In the genomic region with DNA sequence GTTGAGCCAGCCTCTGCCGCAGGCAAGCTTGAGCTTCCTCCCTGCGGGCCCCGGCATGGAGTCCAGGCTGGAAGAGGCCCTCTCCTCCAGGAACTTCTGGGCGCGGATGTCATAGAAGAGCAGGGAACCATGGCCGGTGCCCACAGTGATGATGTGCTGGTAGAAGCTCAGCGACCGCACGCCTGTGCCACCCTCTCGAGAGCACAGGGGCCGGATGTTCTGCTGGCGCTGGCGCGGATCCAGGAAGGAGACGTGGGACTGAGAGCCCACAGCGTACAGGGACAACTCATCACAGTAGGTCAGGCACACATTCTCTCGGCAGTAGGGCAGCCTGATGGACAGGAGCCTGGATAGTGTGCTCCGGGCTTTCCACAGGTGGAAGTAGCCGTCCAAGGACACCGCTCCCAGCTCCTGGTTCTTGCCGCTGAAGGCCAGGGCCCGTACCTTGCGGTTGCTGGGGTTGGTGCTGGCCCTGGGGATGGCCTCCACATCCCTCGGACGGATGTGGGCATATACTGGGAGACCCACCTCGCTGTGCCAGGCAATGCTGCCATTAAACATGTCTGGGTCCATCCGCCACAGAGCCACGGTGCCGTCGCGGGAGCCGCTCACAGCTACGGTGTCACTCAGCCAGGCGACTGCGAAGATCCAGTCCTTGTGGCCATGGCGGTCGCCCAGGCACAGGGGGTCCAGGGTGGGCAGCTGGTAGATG, we compare ENCODE assay signal across 18 cellular contexts. TPM values are rescaled to one million over a fixed set of nuclear protein-coding genes. Genes with fewer than 3 reads are reported as not detected.
DNase-seq lines count a peak whose midpoint lies in the region; ATAC-seq and TF ChIP-seq lines count a peak whose summit lies in the region.
"Had no signal": no experiment of that assay in that cellular context is flagged by ENCODE, and none has a peak within 500 bp of the region (broad histone marks: within the 10 kb centered on the region; RNA-seq: fewer than 3 reads in every experiment).

No MANE protein-coding gene starts in this region.

- H3K27me3 Mint-ChIP-seq in activated naive CD8-positive, alpha-beta T cell, result peaks cover 14% of the 10 kb centered on the region
- peaks cover 11% of the 10 kb centered on the region for H3K27me3 Mint-ChIP-seq in activated naive CD8-positive, alpha-beta T cell treated with anti-CD3 and anti-CD28 coated beads, Interleukin-2, amount 50 U/mL, for 24 hours
- H3K27me3 Mint-ChIP-seq in chondrocyte (ENCODE audit: low read depth) (peaks cover 2% of the 10 kb centered on the region), type B pancreatic cell (peaks cover 14% of the 10 kb centered on the region)

- H3K27ac Mint-ChIP-seq in activated naive CD8-positive, alpha-beta T cell, result no peak overlapping the region
- H3K27ac Mint-ChIP-seq in activated naive CD8-positive, alpha-beta T cell treated with anti-CD3 and anti-CD28 coated beads, Interleukin-2, amount 50 U/mL, for 24 hours, result no peak overlapping the region
- H3K27ac Mint-ChIP-seq in chondrocyte (ENCODE audit: unreplicated experiment), result no peak overlapping the region
- no peak overlapping the region for H3K27ac Mint-ChIP-seq in type B pancreatic cell

- ATAC-seq in activated naive CD8-positive, alpha-beta T cell treated with anti-CD3 and anti-CD28 coated beads, Interleukin-2, amount 50 U/mL, for 24 hours, result no peak
- ATAC-seq in HG03442 (IDR thresholded peaks at IDR 0.05; ENCODE audit: unreplicated experiment) (no peak), HG03571 (IDR thresholded peaks at IDR 0.05; ENCODE audit: unreplicated experiment) (no peak)
- ATAC-seq: GM12878 had no signal

- H3K4me3 ChIP-seq in neuronal stem cell (ENCODE audit: low read length in 2 of 2), result no peak overlapping the region
- no peak overlapping the region for H3K4me3 ChIP-seq in PC-9
- H3K4me3 ChIP-seq: BLaER1 treated with 17β-estradiol and CSF1 and Interleukin-3, amounts not matched to agents 10 nM and 100 nM; GM12878; Peyer's patch had no signal

- H2BK15ac ChIP-seq in neuronal stem cell (ENCODE audit: low read length), result peak overlapping the region; percentile 75

- no peak overlapping the region for H4K91ac ChIP-seq in neuronal stem cell (ENCODE audit: low read depth, low read length, poor library complexity)

- TF ChIP-seq CTCF in chondrocyte (IDR thresholded peaks at IDR 0.05) (no peak), type B pancreatic cell (conservative IDR thresholded peaks at IDR 0.05) (no peak), PC-9 (conservative IDR thresholded peaks at IDR 0.05) (no peak)

- H3K36me3 ChIP-seq in neuronal stem cell (replicated peaks in 1 of 2; ENCODE audit: control insufficient read depth in 2 of 2, insufficient read depth in 2 of 2, low read length in 2 of 2) (no peaks in the 10 kb centered on the region), PC-9 (ENCODE audit: low read depth) (no peaks in the 10 kb centered on the region)
- H3K36me3 ChIP-seq: BLaER1 treated with 17β-estradiol and CSF1 and Interleukin-3, amounts not matched to agents 10 nM and 100 nM; Peyer's patch had no signal

- H3K4me1 ChIP-seq in neuronal stem cell (ENCODE audit: control insufficient read depth in 2 of 2, insufficient read depth in 1 of 2, low read depth in 1 of 2, low read length in 2 of 2) (no peaks in the 10 kb centered on the region), PC-9 (replicated peaks; ENCODE audit: insufficient read depth) (no peaks in the 10 kb centered on the region)
- H3K4me1 ChIP-seq: A549; BLaER1 treated with 17β-estradiol and CSF1 and Interleukin-3, amounts not matched to agents 10 nM and 100 nM; Peyer's patch had no signal

- intact Hi-C loops in PC-9 (cut with micrococcal nuclease; ENCODE audit: unreplicated experiment), result no loop called here

- no peak overlapping the region for H2BK120ac ChIP-seq in neuronal stem cell (ENCODE audit: low read depth, low read length)

- no CpG with 5 or more reads among the region's 37 CpGs for WGBS in neuronal stem cell (ENCODE audit: extremely low coverage in 2 of 2, insufficient read length in 2 of 2, insufficient replicate concordance in 1 of 2), 2 donors

- POLR2A ChIA-PET in PC-9 (lab: Charles Lee; ENCODE audit: unreplicated experiment), result no interaction called here

- peaks cover 0 to 11% (median 0%) of the 10 kb centered on the region in 3 experiments for H3K27me3 ChIP-seq in neuronal stem cell (ENCODE audit: control insufficient read depth in 3 of 3, insufficient read depth in 3 of 3, low read depth in 1 of 3, low read length in 3 of 3)
- H3K27me3 ChIP-seq in PC-9 (ENCODE audit: insufficient read depth, low read depth), result no peaks in the 10 kb centered on the region
- H3K27me3 ChIP-seq: Peyer's patch had no signal

- no TSS peak for BruUV-seq in PC-9 (replicated peaks; lab: Mats Ljungman, UMichigan)

- H2AK5ac ChIP-seq in neuronal stem cell (ENCODE audit: low read depth, low read length), result no peak overlapping the region

- H3K4me2 ChIP-seq in neuronal stem cell (ENCODE audit: insufficient read depth, low read length, poor library complexity, severe bottlenecking) (no peak overlapping the region), PC-9 (no peak overlapping the region)
- H3K4me2 ChIP-seq: BLaER1 treated with 17β-estradiol and CSF1 and Interleukin-3, amounts not matched to agents 10 nM and 100 nM had no signal

- H3K9me3 ChIP-seq in neuronal stem cell (replicated peaks in 1 of 2; ENCODE audit: control insufficient read depth in 2 of 2, insufficient read depth in 1 of 2, low read depth in 1 of 2, low read length in 2 of 2) (no peaks in the 10 kb centered on the region), PC-9 (ENCODE audit: insufficient read depth, low read depth) (no peaks in the 10 kb centered on the region)
- H3K9me3 ChIP-seq: A549, Peyer's patch had no signal

- no peak overlapping the region for H2BK12ac ChIP-seq in neuronal stem cell (ENCODE audit: low read length)

- H3K9ac ChIP-seq in neuronal stem cell (ENCODE audit: low read depth, low read length, poor library complexity), result no peak overlapping the region
- H3K9ac ChIP-seq: BLaER1 treated with 17β-estradiol and CSF1 and Interleukin-3, amounts not matched to agents 10 nM and 100 nM had no signal

- H3K27ac ChIP-seq in neuronal stem cell (replicated peaks; ENCODE audit: low read length) (no peak overlapping the region), PC-9 (no peak overlapping the region)
- H3K27ac ChIP-seq: BLaER1 treated with 17β-estradiol and CSF1 and Interleukin-3, amounts not matched to agents 10 nM and 100 nM; Peyer's patch had no signal

- peaks cover 2% of the 10 kb centered on the region for H3K79me1 ChIP-seq in neuronal stem cell (ENCODE audit: low read depth, low read length)

- no peak overlapping the region for H3K4ac ChIP-seq in neuronal stem cell (ENCODE audit: low read length)

- peaks cover 1% of the 10 kb centered on the region for H3K4me1 Mint-ChIP-seq in activated naive CD8-positive, alpha-beta T cell (ENCODE audit: low read depth)
- H3K4me1 Mint-ChIP-seq in activated naive CD8-positive, alpha-beta T cell treated with anti-CD3 and anti-CD28 coated beads, Interleukin-2, amount 50 U/mL, for 24 hours, result no peaks in the 10 kb centered on the region
- H3K4me1 Mint-ChIP-seq in chondrocyte (ENCODE audit: low read depth) (no peaks in the 10 kb centered on the region), type B pancreatic cell (ENCODE audit: unreplicated experiment) (no peaks in the 10 kb centered on the region)

- no peaks in the 10 kb centered on the region for H3K79me2 ChIP-seq in PC-9 (ENCODE audit: low read depth)

- H2AFZ ChIP-seq in neuronal stem cell (ENCODE audit: low read length), result no peak overlapping the region
- no peak overlapping the region for H2AFZ ChIP-seq in PC-9

- H2BK5ac ChIP-seq in neuronal stem cell (ENCODE audit: low read length), result no peak overlapping the region

- H3K36me3 Mint-ChIP-seq in activated naive CD8-positive, alpha-beta T cell, result no peaks in the 10 kb centered on the region
- H3K36me3 Mint-ChIP-seq in activated naive CD8-positive, alpha-beta T cell treated with anti-CD3 and anti-CD28 coated beads, Interleukin-2, amount 50 U/mL, for 24 hours (ENCODE audit: low read depth), result no peaks in the 10 kb centered on the region
- H3K36me3 Mint-ChIP-seq in chondrocyte (ENCODE audit: low read depth), result no peaks in the 10 kb centered on the region
- H3K36me3 Mint-ChIP-seq in type B pancreatic cell, result no peaks in the 10 kb centered on the region

- H3K23ac ChIP-seq in neuronal stem cell (ENCODE audit: low read depth, low read length, poor library complexity), result no peak overlapping the region

- no peak for DNase-seq in activated naive CD8-positive, alpha-beta T cell treated with anti-CD3 and anti-CD28 coated beads, Interleukin-2, amount 50 U/mL, for 24 hours
- DNase-seq in chondrocyte (ENCODE audit: low spot score) (peak; percentile 88), neuronal stem cell (ENCODE audit: low spot score) (no peak), type B pancreatic cell (ENCODE audit: extremely low spot score, unreplicated experiment) (no peak), PC-9 (no peak)
- DNase-seq: GDM1, KBM-7, MV-4-11, NCI-H1436, NCI-H524 treated with DMSO at 0.1 percent for 48 hours, Peyer's patch, SHP77 had no signal

- H3F3A ChIP-seq in PC-9 (ENCODE audit: insufficient read depth, low read depth), result no peaks in the 10 kb centered on the region

- CTCF ChIA-PET in PC-9 (lab: Charles Lee), result no interaction called here

- no peaks in the 10 kb centered on the region for H3K9me2 ChIP-seq in PC-9 (ENCODE audit: insufficient read depth)

- H3K18ac ChIP-seq in neuronal stem cell (ENCODE audit: low read length), result no peak overlapping the region

- H4K20me1 ChIP-seq in PC-9 (ENCODE audit: insufficient read depth), result no peaks in the 10 kb centered on the region
- H4K20me1 ChIP-seq: BLaER1 treated with 17β-estradiol and CSF1 and Interleukin-3, amounts not matched to agents 10 nM and 100 nM had no signal

- no peaks in the 10 kb centered on the region for H3K9me3 Mint-ChIP-seq in activated naive CD8-positive, alpha-beta T cell (ENCODE audit: low read depth)
- H3K9me3 Mint-ChIP-seq in activated naive CD8-positive, alpha-beta T cell treated with anti-CD3 and anti-CD28 coated beads, Interleukin-2, amount 50 U/mL, for 24 hours, result no peaks in the 10 kb centered on the region
- H3K9me3 Mint-ChIP-seq in chondrocyte (ENCODE audit: low read depth) (peaks cover 9% of the 10 kb centered on the region), type B pancreatic cell (no peaks in the 10 kb centered on the region)

- H3K14ac ChIP-seq in neuronal stem cell (ENCODE audit: low read length), result no peak overlapping the region

- H4K8ac ChIP-seq in neuronal stem cell (ENCODE audit: low read depth, low read length), result no peak overlapping the region

- peak overlapping the region; percentile 35 for H3K4me3 Mint-ChIP-seq in activated naive CD8-positive, alpha-beta T cell
- H3K4me3 Mint-ChIP-seq in activated naive CD8-positive, alpha-beta T cell treated with anti-CD3 and anti-CD28 coated beads, Interleukin-2, amount 50 U/mL, for 24 hours, result no peak overlapping the region
- H3K4me3 Mint-ChIP-seq in chondrocyte (ENCODE audit: unreplicated experiment) (no peak overlapping the region), type B pancreatic cell (peak overlapping the region; percentile 57)

RNA-seq across cellular contexts. Expression of a gene that starts 1.2 kb away (rescaled TPM):
- total RNA-seq in chondrocyte (0.19 TPM in 1 of 3 replicates, not detected in the others), type B pancreatic cell (ENCODE audit: low replicate concordance) (0.64 and 0.85 TPM in 2 replicates), PC-9 (2021) (not detected in 2 replicates)
- 2.2 TPM for polyA plus RNA-seq in neuronal stem cell (2013, experiment 1 of 2)
- polyA plus RNA-seq in neuronal stem cell (2013, experiment 2 of 2), result 2.0 TPM
- total RNA-seq: GM12878, Peyer's patch had no signal
- polyA plus RNA-seq: GM12878 had no signal

Comparison
In these comparisons a context has a peak if more than half of its experiments do, and no peak if none do; other contexts are left out.
1. H3K4me3 Mint-ChIP-seq: peak in activated naive CD8-positive, alpha-beta T cell (single experiment) and type B pancreatic cell (single experiment); none in activated naive CD8-positive, alpha-beta T cell treated with anti-CD3 and anti-CD28 coated beads, Interleukin-2, amount 50 U/mL, for 24 hours (single experiment) and chondrocyte (single experiment).